24 cellular contexts compared by ENCODE assay signal in genomic region chr6:168148231-168148849, GRCh38.
"Had no signal": no experiment of that assay in that cellular context is flagged by ENCODE, and none has a peak within 500 bp of the region (broad histone marks: within the 10 kb centered on the region; RNA-seq: fewer than 3 reads in every experiment).

No MANE protein-coding gene starts in this region.

- H3K36me3 Mint-ChIP-seq: activated naive CD4-positive, alpha-beta T cell treated with anti-CD3 and anti-CD28 coated beads, Interleukin-2, amount 50 U/mL, for 72 hours had no signal

- H3K4me1 Mint-ChIP-seq: activated CD4-positive, alpha-beta T cell treated with anti-CD3 and anti-CD28 coated beads, Interleukin-2, amount 10 ng/mL, durations not matched to agents 7 days and 5 days; activated naive CD8-positive, alpha-beta T cell treated with anti-CD3 and anti-CD28 coated beads, Interleukin-2, amount 50 U/mL, for 24 hours had no signal

- H3K4me2 ChIP-seq: SK-N-SH had no signal

- H3K4me1 ChIP-seq: ascending aorta, SJCRH30 had no signal

- H3K27me3 ChIP-seq: ascending aorta, body of pancreas had no signal

- H3K36me3 ChIP-seq: ascending aorta, SJCRH30 had no signal

- H3K4me3 ChIP-seq: ascending aorta, body of pancreas, SJCRH30 had no signal

- DNase-seq: activated CD4-positive, alpha-beta T cell treated with anti-CD3 and anti-CD28 coated beads, Interleukin-2, amount 10 ng/mL, durations not matched to agents 7 days and 5 days; activated CD4-positive, CD25-positive, alpha-beta regulatory T cell; activated CD8-positive, alpha-beta T cell treated with anti-CD3 and anti-CD28 coated beads for 36 hours; activated effector memory CD4-positive, alpha-beta T cell treated with anti-CD3 and anti-CD28 coated beads, Interleukin-2, amount 50 U/mL, for 16 hours; activated naive CD4-positive, alpha-beta T cell treated with Interleukin-2 at 50 U/mL for 16 hours; activated naive CD8-positive, alpha-beta T cell treated with anti-CD3 and anti-CD28 coated beads, Interleukin-2, amount 50 U/mL, for 24 hours; activated T-cell treated with anti-CD3 and anti-CD28 coated beads, Interleukin-2, amount 50 U/mL, for 4 hours; amniotic stem cell; body of pancreas; KG1; NCI-H1092; NCI-H2029; NCI-H69; NK-92 treated with Interleukin-12 subunit alpha and Interleukin-12 subunit beta, amount 100 ng/mL, for 24 hours; OCI-M1; Right ventricle myocardium superior; SJCRH30; SK-N-SH; T-helper 1 cell had no signal

- H3K27ac Mint-ChIP-seq: activated CD4-positive, alpha-beta T cell treated with anti-CD3 and anti-CD28 coated beads, Interleukin-2, amount 10 ng/mL, durations not matched to agents 7 days and 5 days; activated CD8-positive, alpha-beta T cell treated with anti-CD3 and anti-CD28 coated beads for 36 hours; activated naive CD4-positive, alpha-beta T cell treated with anti-CD3 and anti-CD28 coated beads, Interleukin-2, amount 50 U/mL, for 72 hours; activated naive CD8-positive, alpha-beta T cell treated with anti-CD3 and anti-CD28 coated beads, Interleukin-2, amount 50 U/mL, for 24 hours had no signal

- ATAC-seq: activated CD8-positive, alpha-beta T cell treated with anti-CD3 and anti-CD28 coated beads for 36 hours; activated naive CD4-positive, alpha-beta T cell treated with anti-CD3 and anti-CD28 coated beads, Interleukin-2, amount 50 U/mL, for 72 hours; activated naive CD8-positive, alpha-beta T cell treated with anti-CD3 and anti-CD28 coated beads, Interleukin-2, amount 50 U/mL, for 24 hours; activated T-cell treated with anti-CD3 and anti-CD28 coated beads, Interleukin-2, amount 50 U/mL, for 4 hours; body of pancreas; Panc1 had no signal

- H3K9me3 ChIP-seq: ascending aorta, body of pancreas, SJCRH30, SK-N-SH had no signal

- H3K9ac ChIP-seq: SK-N-SH had no signal

- H3K4me3 Mint-ChIP-seq: activated CD4-positive, alpha-beta T cell treated with anti-CD3 and anti-CD28 coated beads, Interleukin-2, amount 10 ng/mL, durations not matched to agents 7 days and 5 days; activated CD8-positive, alpha-beta T cell treated with anti-CD3 and anti-CD28 coated beads for 36 hours; activated naive CD8-positive, alpha-beta T cell treated with anti-CD3 and anti-CD28 coated beads, Interleukin-2, amount 50 U/mL, for 24 hours; activated T-cell treated with anti-CD3 and anti-CD28 coated beads, Interleukin-2, amount 50 U/mL, for 4 hours had no signal

- H3K27ac ChIP-seq: ascending aorta, body of pancreas, RWPE1, SJCRH30, VCaP had no signal

- H3K9me3 Mint-ChIP-seq: activated CD4-positive, alpha-beta T cell treated with anti-CD3 and anti-CD28 coated beads, Interleukin-2, amount 10 ng/mL, durations not matched to agents 7 days and 5 days; activated CD8-positive, alpha-beta T cell treated with anti-CD3 and anti-CD28 coated beads for 36 hours; activated naive CD4-positive, alpha-beta T cell treated with anti-CD3 and anti-CD28 coated beads, Interleukin-2, amount 50 U/mL, for 72 hours; activated naive CD8-positive, alpha-beta T cell treated with anti-CD3 and anti-CD28 coated beads, Interleukin-2, amount 50 U/mL, for 24 hours; activated T-cell treated with anti-CD3 and anti-CD28 coated beads, Interleukin-2, amount 50 U/mL, for 4 hours had no signal

- H3K9me2 ChIP-seq: SK-N-SH had no signal
